ENCODE assay signal across 8 cellular contexts in the genomic region with DNA sequence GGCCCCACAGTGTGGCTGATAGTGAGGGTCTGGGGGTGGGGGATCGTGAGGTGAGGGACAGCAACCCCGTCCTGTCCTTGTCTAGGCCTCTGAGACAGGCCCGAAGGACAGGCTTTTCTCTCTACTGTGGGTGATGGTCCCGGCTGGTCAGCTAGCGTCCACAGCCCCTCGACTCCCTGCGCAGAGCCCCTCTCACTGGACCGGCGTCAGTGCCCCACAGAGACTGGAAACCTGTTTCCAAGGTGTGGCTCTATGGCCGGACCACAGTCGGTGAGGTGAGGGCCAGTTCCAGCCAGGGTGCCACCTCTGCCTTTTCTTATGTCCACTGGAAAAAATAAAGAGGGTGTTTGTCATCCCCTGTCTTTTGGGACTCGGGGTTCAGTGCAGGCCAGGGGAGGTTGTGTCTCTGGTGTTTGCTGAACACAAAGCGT. TPM values are rescaled to one million over a fixed set of nuclear protein-coding genes. Genes with fewer than 3 reads are reported as not detected.
DNase-seq lines count a peak whose midpoint lies in the region; ATAC-seq and TF ChIP-seq lines count a peak whose summit lies in the region.

No MANE protein-coding gene starts in this region.

- no peak for TF ChIP-seq EP300 in tibial nerve (IDR thresholded peaks at IDR 0.05)

- peaks cover 6% of the 10 kb centered on the region for H3K27me3 Mint-ChIP-seq in neural progenitor cell (ENCODE audit: insufficient read depth, low read depth)
- no peaks in the 10 kb centered on the region for H3K27me3 Mint-ChIP-seq in activated T-cell treated with anti-CD3 and anti-CD28 coated beads, Interleukin-2, amount 50 U/mL, for 72 hours (ENCODE audit: low read depth)

- H2AFZ ChIP-seq in neural progenitor cell (replicated peaks), result no peak overlapping the region

- H3K4me3 ChIP-seq in WERI-Rb-1 (ENCODE audit: low read depth, low read length) (no peak overlapping the region), neural progenitor cell (no peak overlapping the region), tibial nerve (no peak overlapping the region)

- no peak overlapping the region for H3K27ac ChIP-seq in WERI-Rb-1
- peak overlapping the region; percentile 27 for H3K27ac ChIP-seq in foreskin keratinocyte
- peak overlapping the region; percentile 96 for H3K27ac ChIP-seq in neural progenitor cell
- peak overlapping the region; percentile 69 to 90 (median 82) for H3K27ac ChIP-seq in tibial nerve

- TF ChIP-seq CTCF in WERI-Rb-1 (IDR thresholded peaks at IDR 0.05; ENCODE audit: low read depth, low read length), result no peak
- no peak for TF ChIP-seq CTCF in foreskin keratinocyte (conservative IDR thresholded peaks at IDR 0.05)
- TF ChIP-seq CTCF in neural progenitor cell (IDR thresholded peaks at IDR 0.05), result no peak
- TF ChIP-seq CTCF in tibial nerve (IDR thresholded peaks at IDR 0.05), result no peak
- no peak for TF ChIP-seq CTCF in GM20000 (IDR thresholded peaks at IDR 0.05; ENCODE audit: extremely low read depth, missing control alignments)

- peak; percentile 6 for DNase-seq in WERI-Rb-1
- DNase-seq in foreskin keratinocyte, result no peak
- no peak for DNase-seq in neural progenitor cell (ENCODE audit: low spot score)
- no peak for DNase-seq in tibial nerve (ENCODE audit: low spot score in 2 of 2)
- no peak for DNase-seq in activated T-cell treated with anti-CD3 and anti-CD28 coated beads, Interleukin-2, amount 50 U/mL, for 72 hours
- DNase-seq in GM20000 (ENCODE audit: low spot score), result no peak
- no peak for DNase-seq in 8988T

- no peaks in the 10 kb centered on the region; the same call in 1 of the 2 replicates for H3K36me3 ChIP-seq in WERI-Rb-1
- no peaks in the 10 kb centered on the region for H3K36me3 ChIP-seq in neural progenitor cell
- H3K36me3 ChIP-seq in tibial nerve, result peaks cover 0 to 12% (median 0%) of the 10 kb centered on the region in 3 donors

- H4K20me1 ChIP-seq in neural progenitor cell (ENCODE audit: low read depth), result peaks cover 21% of the 10 kb centered on the region

- H3F3A ChIP-seq in neural progenitor cell (ENCODE audit: low read depth), result peaks cover 37% of the 10 kb centered on the region

- H3K4me2 ChIP-seq in neural progenitor cell, result peak overlapping the region; percentile 51

- peaks cover 13% of the 10 kb centered on the region for H3K36me3 Mint-ChIP-seq in neural progenitor cell
- H3K36me3 Mint-ChIP-seq in activated T-cell treated with anti-CD3 and anti-CD28 coated beads, Interleukin-2, amount 50 U/mL, for 72 hours (ENCODE audit: insufficient read depth in 2 of 2), result no peaks in the 10 kb centered on the region

- peaks cover 12% of the 10 kb centered on the region for H3K9me3 Mint-ChIP-seq in neural progenitor cell
- no peaks in the 10 kb centered on the region for H3K9me3 Mint-ChIP-seq in activated T-cell treated with anti-CD3 and anti-CD28 coated beads, Interleukin-2, amount 50 U/mL, for 72 hours

- no peak for ATAC-seq in foreskin keratinocyte
- no peak for ATAC-seq in activated T-cell treated with anti-CD3 and anti-CD28 coated beads, Interleukin-2, amount 50 U/mL, for 72 hours (replicated peaks in 1 of 2)
- no peak for ATAC-seq in GM21515 (IDR thresholded peaks at IDR 0.05; ENCODE audit: unreplicated experiment)

- WGBS in tibial nerve, 2 donors, result 89 to 93% methylated on average over 13 of the region's 13 CpGs

- H3K4me3 Mint-ChIP-seq in neural progenitor cell, result peak overlapping the region; percentile 71
- H3K4me3 Mint-ChIP-seq in activated T-cell treated with anti-CD3 and anti-CD28 coated beads, Interleukin-2, amount 50 U/mL, for 72 hours, result no peak overlapping the region

- H3K4me1 Mint-ChIP-seq in neural progenitor cell, result peaks cover 56% of the 10 kb centered on the region
- peaks cover 22% of the 10 kb centered on the region for H3K4me1 Mint-ChIP-seq in activated T-cell treated with anti-CD3 and anti-CD28 coated beads, Interleukin-2, amount 50 U/mL, for 72 hours (ENCODE audit: low read depth)

- no peaks in the 10 kb centered on the region for H3K27me3 ChIP-seq in WERI-Rb-1 (ENCODE audit: insufficient read depth, low read depth, severe bottlenecking)
- H3K27me3 ChIP-seq in foreskin keratinocyte, result no peaks in the 10 kb centered on the region
- H3K27me3 ChIP-seq in neural progenitor cell, result no peaks in the 10 kb centered on the region
- no peaks in the 10 kb centered on the region for H3K27me3 ChIP-seq in tibial nerve

- H3K79me2 ChIP-seq in neural progenitor cell (ENCODE audit: low read depth), result peaks cover 60% of the 10 kb centered on the region

- no peaks in the 10 kb centered on the region for H3K9me3 ChIP-seq in WERI-Rb-1 (ENCODE audit: severe bottlenecking)
- H3K9me3 ChIP-seq in neural progenitor cell (ENCODE audit: low read depth), result no peaks in the 10 kb centered on the region
- peaks cover 0 to 13% (median 0%) of the 10 kb centered on the region in 4 donors for H3K9me3 ChIP-seq in tibial nerve

- H3K4me1 ChIP-seq in foreskin keratinocyte (peaks cover 11% of the 10 kb centered on the region), neural progenitor cell (peaks cover 43% of the 10 kb centered on the region), tibial nerve (peaks cover 0 to 32% (median 19%) of the 10 kb centered on the region in 4 donors)

- H3K9ac ChIP-seq in neural progenitor cell, result no peak overlapping the region

- H3K27ac Mint-ChIP-seq in neural progenitor cell, result peak overlapping the region; percentile 94
- no peak overlapping the region for H3K27ac Mint-ChIP-seq in activated T-cell treated with anti-CD3 and anti-CD28 coated beads, Interleukin-2, amount 50 U/mL, for 72 hours

- TF ChIP-seq POLR2A in tibial nerve (IDR thresholded peaks at IDR 0.05), result no peak

RNA-seq across cellular contexts. Expression of a gene that starts 22.6 kb away (rescaled TPM):
- 11.7 and 13.4 TPM in 2 replicates for total RNA-seq in foreskin keratinocyte
- polyA plus RNA-seq in foreskin keratinocyte, result 2.5 and 2.6 TPM in 2 replicates
- total RNA-seq in neural progenitor cell (ENCODE audit: low replicate concordance), result 12.6 and 17.6 TPM in 2 replicates
- 10 to 100 TPM; 24.7 to 61.5 (median 35.0) TPM for total RNA-seq in tibial nerve
- total RNA-seq in activated T-cell treated with anti-CD3 and anti-CD28 coated beads, Interleukin-2, amount 50 U/mL, for 72 hours, result 10 to 100 TPM; 33.8 to 41.0 TPM
